ENCODE assay signal across 22 cellular contexts in genomic region chr5:103774736-103775135, GRCh38.
DNase-seq lines count a peak whose midpoint lies in the region; ATAC-seq and TF ChIP-seq lines count a peak whose summit lies in the region.
"Had no signal": no experiment of that assay in that cellular context is flagged by ENCODE, and none has a peak within 500 bp of the region (broad histone marks: within the 10 kb centered on the region; RNA-seq: fewer than 3 reads in every experiment).

No MANE protein-coding gene starts in this region.

- peaks cover 4% of the 10 kb centered on the region for H3K36me3 Mint-ChIP-seq in mesothelial cell of epicardium
- H3K36me3 Mint-ChIP-seq: natural killer cell; stimulated activated memory B cell treated with anti-CD40 and anti-IgM and Interleukin-4, amounts not matched to agents 10 μg/mL and 1 μg/mL and 100 μg/mL, for 72 hours had no signal

- H3K9me3 Mint-ChIP-seq in mesothelial cell of epicardium, result peaks cover 22% of the 10 kb centered on the region
- peaks cover 5 to 8% of the 10 kb centered on the region in 2 donors for H3K9me3 Mint-ChIP-seq in stimulated activated naive CD8-positive, alpha-beta T cell treated with anti-CD3 and anti-CD28 coated beads, Interleukin-15, amount 100 ng/mL, for 72 hours
- H3K9me3 Mint-ChIP-seq: CD4-positive, alpha-beta T cell had no signal

- H2AFZ ChIP-seq in ACC112 (ENCODE audit: low read length, unreplicated experiment), result peak overlapping the region; percentile 52

- H3K27me3 Mint-ChIP-seq in mesothelial cell of epicardium (ENCODE audit: low read depth), result no peaks in the 10 kb centered on the region
- H3K27me3 Mint-ChIP-seq in stimulated activated naive CD8-positive, alpha-beta T cell treated with anti-CD3 and anti-CD28 coated beads, Interleukin-15, amount 100 ng/mL, for 72 hours, result no peaks in the 10 kb centered on the region
- H3K27me3 Mint-ChIP-seq: CD4-positive, alpha-beta T cell; stimulated activated memory B cell treated with anti-CD40 and anti-IgM and Interleukin-4, amounts not matched to agents 10 μg/mL and 1 μg/mL and 100 μg/mL, for 72 hours had no signal

- no peak overlapping the region for H3K27ac ChIP-seq in ACC112 (ENCODE audit: low read depth, low read length)
- H3K27ac ChIP-seq: gastrocnemius medialis, lower lobe of right lung, prostate gland, upper lobe of left lung had no signal

- H3K79me2 ChIP-seq in ACC112 (ENCODE audit: control insufficient read depth, insufficient read depth, low read length, unreplicated experiment), result no peaks in the 10 kb centered on the region

- H3K4me1 Mint-ChIP-seq in mesothelial cell of epicardium, result peaks cover 19% of the 10 kb centered on the region
- no peaks in the 10 kb centered on the region for H3K4me1 Mint-ChIP-seq in stimulated activated naive CD8-positive, alpha-beta T cell treated with anti-CD3 and anti-CD28 coated beads, Interleukin-15, amount 100 ng/mL, for 72 hours
- H3K4me1 Mint-ChIP-seq: natural killer cell; stimulated activated memory B cell treated with anti-CD40 and anti-IgM and Interleukin-4, amounts not matched to agents 10 μg/mL and 1 μg/mL and 100 μg/mL, for 72 hours had no signal

- H3K27me3 ChIP-seq in ACC112 (ENCODE audit: insufficient read depth, low read length), result no peaks in the 10 kb centered on the region
- H3K27me3 ChIP-seq: gastrocnemius medialis, upper lobe of left lung had no signal

- H3K36me3 ChIP-seq in ACC112 (ENCODE audit: insufficient read depth, low read length), result no peaks in the 10 kb centered on the region
- H3K36me3 ChIP-seq: gastrocnemius medialis, lower lobe of right lung, prostate gland, upper lobe of left lung had no signal

- peaks cover 3% of the 10 kb centered on the region for H3K4me1 ChIP-seq in ACC112 (ENCODE audit: control insufficient read depth, insufficient read depth, low read length, unreplicated experiment)
- H3K4me1 ChIP-seq: gastrocnemius medialis, lower lobe of right lung, prostate gland, upper lobe of left lung had no signal

- ATAC-seq in HG02981 (IDR thresholded peaks at IDR 0.05; ENCODE audit: unreplicated experiment) (no peak), HG03342 (IDR thresholded peaks at IDR 0.05; ENCODE audit: unreplicated experiment) (no peak)
- ATAC-seq in stimulated activated naive CD8-positive, alpha-beta T cell treated with anti-CD3 and anti-CD28 coated beads, Interleukin-15, amount 100 ng/mL, for 72 hours, result no peak
- ATAC-seq: gastrocnemius medialis; K562; lower lobe of right lung; natural killer cell; stimulated activated memory B cell treated with anti-CD40 and anti-IgM and Interleukin-4, amounts not matched to agents 10 μg/mL and 1 μg/mL and 100 μg/mL, for 72 hours had no signal

- no peak for TF ChIP-seq CTCF in mesothelial cell of epicardium (IDR thresholded peaks at IDR 0.05; ENCODE audit: unreplicated experiment)

- H3K4me3 ChIP-seq in ACC112 (ENCODE audit: low read depth, low read length), result no peak overlapping the region
- H3K4me3 ChIP-seq: gastrocnemius medialis, K562, lower lobe of right lung, prostate gland, upper lobe of left lung had no signal

- peak overlapping the region; percentile 58 for H3K27ac Mint-ChIP-seq in mesothelial cell of epicardium
- H3K27ac Mint-ChIP-seq in stimulated activated naive CD8-positive, alpha-beta T cell treated with anti-CD3 and anti-CD28 coated beads, Interleukin-15, amount 100 ng/mL, for 72 hours, result no peak overlapping the region
- H3K27ac Mint-ChIP-seq: CD4-positive, alpha-beta T cell; natural killer cell; stimulated activated memory B cell treated with anti-CD40 and anti-IgM and Interleukin-4, amounts not matched to agents 10 μg/mL and 1 μg/mL and 100 μg/mL, for 72 hours had no signal

- no peak overlapping the region for H3K4me3 Mint-ChIP-seq in mesothelial cell of epicardium
- no peak overlapping the region for H3K4me3 Mint-ChIP-seq in stimulated activated naive CD8-positive, alpha-beta T cell treated with anti-CD3 and anti-CD28 coated beads, Interleukin-15, amount 100 ng/mL, for 72 hours
- H3K4me3 Mint-ChIP-seq: CD4-positive, alpha-beta T cell; natural killer cell; stimulated activated memory B cell treated with anti-CD40 and anti-IgM and Interleukin-4, amounts not matched to agents 10 μg/mL and 1 μg/mL and 100 μg/mL, for 72 hours had no signal

- DNase-seq in HCEC 1CT (peak; percentile 40), astrocyte of the hippocampus (ENCODE audit: low read depth, low spot score) (peak; percentile 48), mesothelial cell of epicardium (ENCODE audit: low spot score in 2 of 2, unreplicated experiment in 2 of 2) (no peak)
- no peak for DNase-seq in activated naive CD4-positive, alpha-beta T cell treated with Interleukin-2 at 50 U/mL for 16 hours
- no peak for DNase-seq in stimulated activated naive CD8-positive, alpha-beta T cell treated with anti-CD3 and anti-CD28 coated beads, Interleukin-15, amount 100 ng/mL, for 72 hours
- DNase-seq: activated CD4-positive, CD25-positive, alpha-beta regulatory T cell treated with anti-CD3 and anti-CD28 coated beads, Interleukin-2, amount 50 U/mL, for 72 hours; anterior cingulate cortex; CD4-positive, alpha-beta T cell; gastrocnemius medialis; lower lobe of right lung; natural killer cell; NCI-H1092; NCI-H2107; NCI-H69; T-helper 9 cell; upper lobe of left lung had no signal

Comparison
In these comparisons a context has a peak if more than half of its experiments do, and no peak if none do; other contexts are left out.
1. DNase-seq: peak in HCEC 1CT (single experiment) and astrocyte of the hippocampus (single experiment); none in mesothelial cell of epicardium (0 of 2), activated naive CD4-positive, alpha-beta T cell treated with Interleukin-2 at 50 U/mL for 16 hours (single experiment) and stimulated activated naive CD8-positive, alpha-beta T cell treated with anti-CD3 and anti-CD28 coated beads, Interleukin-15, amount 100 ng/mL, for 72 hours (0 of 2).